Comparison of ENCODE assay signal across 14 cellular contexts in the genomic region with DNA sequence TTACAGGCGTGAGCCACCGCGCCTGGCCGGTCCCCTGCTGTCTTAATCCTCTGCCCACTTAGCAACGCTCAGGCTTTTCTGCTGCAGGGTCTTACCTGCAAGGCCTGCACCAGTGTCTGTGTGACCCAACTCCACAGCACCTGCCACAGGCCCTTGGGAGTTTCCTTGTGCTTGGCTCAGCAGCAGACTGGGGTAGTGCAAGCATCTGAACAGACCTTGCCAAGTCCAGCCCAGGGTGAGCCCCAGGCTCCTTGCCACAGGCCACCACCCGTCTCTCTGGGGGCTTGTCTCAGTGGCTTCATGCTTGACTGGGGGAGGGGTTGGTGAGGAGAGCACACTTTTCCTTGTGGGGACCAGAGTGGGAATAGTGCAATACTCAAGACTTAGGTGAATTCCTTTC.
"Had no signal": no experiment of that assay in that cellular context is flagged by ENCODE, and none has a peak within 500 bp of the region (broad histone marks: within the 10 kb centered on the region; RNA-seq: fewer than 3 reads in every experiment).

No MANE protein-coding gene starts in this region.

- ATAC-seq: heart left ventricle; left lung; pancreas; stimulated activated memory B cell treated with anti-CD40 and anti-IgM and Interleukin-4, amounts not matched to agents 10 μg/mL and 1 μg/mL and 100 μg/mL, for 72 hours had no signal

- H3K9me3 Mint-ChIP-seq: activated CD4-positive, alpha-beta memory T cell treated with anti-CD3 and anti-CD28 coated beads, Interleukin-2, amount 10 ng/mL, durations not matched to agents 7 days and 5 days; stimulated activated memory B cell treated with anti-CD40 and anti-IgM and Interleukin-4, amounts not matched to agents 10 μg/mL and 1 μg/mL and 100 μg/mL, for 72 hours had no signal

- H3K4me3 ChIP-seq: breast epithelium, heart left ventricle, left lung, pancreas, smooth muscle cell had no signal

- DNase-seq: activated CD4-positive, alpha-beta memory T cell treated with anti-CD3 and anti-CD28 coated beads, Interleukin-2, amount 10 ng/mL, durations not matched to agents 7 days and 5 days; activated CD4-positive, alpha-beta T cell treated with anti-CD3 and anti-CD28 coated beads for 1 hour; activated naive CD4-positive, alpha-beta T cell treated with anti-CD3 and anti-CD28 coated beads, Interleukin-2, amount 50 U/mL, for 16 hours; foreskin melanocyte; heart left ventricle; islet precursor cell; left lung; mesenchymal stem cell; pancreas; substantia nigra; trophoblast cell had no signal

- H3K4me1 ChIP-seq: breast epithelium, left lung, pancreas had no signal

- H3K9me3 ChIP-seq: breast epithelium, heart left ventricle, left lung, pancreas had no signal

- H3K4me2 ChIP-seq: smooth muscle cell had no signal

- H3K27me3 ChIP-seq: breast epithelium, heart left ventricle, left lung, pancreas had no signal

- H3K36me3 ChIP-seq: breast epithelium had no signal

- H3K27me3 Mint-ChIP-seq: activated CD4-positive, alpha-beta memory T cell treated with anti-CD3 and anti-CD28 coated beads, Interleukin-2, amount 10 ng/mL, durations not matched to agents 7 days and 5 days; stimulated activated memory B cell treated with anti-CD40 and anti-IgM and Interleukin-4, amounts not matched to agents 10 μg/mL and 1 μg/mL and 100 μg/mL, for 72 hours had no signal

- H3K4me3 Mint-ChIP-seq: activated CD4-positive, alpha-beta memory T cell treated with anti-CD3 and anti-CD28 coated beads, Interleukin-2, amount 10 ng/mL, durations not matched to agents 7 days and 5 days; stimulated activated memory B cell treated with anti-CD40 and anti-IgM and Interleukin-4, amounts not matched to agents 10 μg/mL and 1 μg/mL and 100 μg/mL, for 72 hours had no signal

- H3K27ac ChIP-seq: breast epithelium, heart left ventricle, left lung, pancreas had no signal

- H3K27ac Mint-ChIP-seq: activated CD4-positive, alpha-beta memory T cell treated with anti-CD3 and anti-CD28 coated beads, Interleukin-2, amount 10 ng/mL, durations not matched to agents 7 days and 5 days; stimulated activated memory B cell treated with anti-CD40 and anti-IgM and Interleukin-4, amounts not matched to agents 10 μg/mL and 1 μg/mL and 100 μg/mL, for 72 hours had no signal
